8 cellular contexts compared by ENCODE assay signal in genomic region chr19:55005684-55006488, GRCh38. TPM values are rescaled to one million over a fixed set of nuclear protein-coding genes. Genes with fewer than 3 reads are reported as not detected.
A peak's percentile ranks its signal among the peaks of the same experiment; 100 is the strongest.
DNase-seq lines count a peak whose midpoint lies in the region; ATAC-seq and TF ChIP-seq lines count a peak whose summit lies in the region.

No MANE protein-coding gene starts in this region.

- in situ Hi-C loops in SK-MEL-5 (cut with HindIII; ENCODE audit: low pct_unique_long_range_greater_than_20kb, low sequenced_read_pairs), result no loop called here

- no peaks in the 10 kb centered on the region for H3K4me1 ChIP-seq in iPS-15b (ENCODE audit: control insufficient read depth, insufficient read depth, low read length)

- ATAC-seq in GM21717 (IDR thresholded peaks at IDR 0.05; ENCODE audit: unreplicated experiment), result no peak

- H3K27me3 ChIP-seq in iPS-15b (ENCODE audit: control insufficient read depth, insufficient read depth, low read length), result no peaks in the 10 kb centered on the region

- H3K36me3 ChIP-seq in iPS-15b (ENCODE audit: control insufficient read depth, insufficient read depth, low read length), result no peaks in the 10 kb centered on the region

- peak; percentile 60 for TF ChIP-seq POLR2A in GM18526 (IDR thresholded peaks at IDR 0.05; ENCODE audit: extremely low read depth, insufficient read length)

- no peaks in the 10 kb centered on the region for H3K9me3 ChIP-seq in iPS-15b (ENCODE audit: control insufficient read depth, insufficient read depth, low read length)

- H3K27ac Mint-ChIP-seq in IgD-negative memory B cell, result peak overlapping the region; percentile 74 to 99 (median 75)

- H3K9ac ChIP-seq in iPS-15b (ENCODE audit: low read depth, low read length), result peak overlapping the region; percentile 80

- peaks cover 17 to 41% (median 27%) of the 10 kb centered on the region in 3 donors for H3K9me3 Mint-ChIP-seq in IgD-negative memory B cell

- H3K4me3 ChIP-seq in iPS-15b (ENCODE audit: low read depth, low read length), result peak overlapping the region; percentile 83

- peaks cover 17% of the 10 kb centered on the region for H3K36me3 Mint-ChIP-seq in IgD-negative memory B cell

- peak overlapping the region; percentile 65 to 93 (median 88) for H3K4me3 Mint-ChIP-seq in IgD-negative memory B cell

- peaks cover 10% of the 10 kb centered on the region for H3K27me3 Mint-ChIP-seq in IgD-negative memory B cell

- DNase-seq in SK-MEL-5 (ENCODE audit: low read depth, low spot score) (peak; percentile 76), NCI-H1694 treated with DMSO at 0.1 percent for 48 hours (lab: John Stamatoyannopoulos, UW) (no peak)
- DNase-seq in activated naive CD4-positive, alpha-beta T cell treated with anti-CD3 and anti-CD28 coated beads, Interleukin-2, amount 50 U/mL, for 16 hours, result peak; percentile 28
- peak; percentile 3 to 14 for DNase-seq in stimulated activated CD4-positive, alpha-beta T cell treated with anti-CD3 and anti-CD28 coated beads, Interleukin-15, amount 100 ng/mL, for 48 hours (ENCODE audit: low read depth in 2 of 2)

- H3K4me1 Mint-ChIP-seq in IgD-negative memory B cell, result peaks cover 6 to 10% (median 9%) of the 10 kb centered on the region in 3 donors

RNA-seq across cellular contexts. Expression of gene GP6, which starts 32.2 kb away (rescaled TPM):
- 0.55 TPM for polyA plus RNA-seq in IgD-negative memory B cell
- total RNA-seq in SK-MEL-5 (2014; rRNA removed; shearing (Covaris generic)), result not detected in 2 replicates
- polyA plus RNA-seq in SK-MEL-5 (2015; cell fraction: cytosol; rRNA removed), result 0.24 TPM in 1 of 2 replicates, not detected in the other
- polyA plus RNA-seq in SK-MEL-5 (2015; cell fraction: nucleus; rRNA removed), result not detected in 2 replicates

RNA-seq across cellular contexts. Expression of gene NLRP2, which starts 39.7 kb away (rescaled TPM):
- polyA plus RNA-seq in IgD-negative memory B cell, result 6.7 TPM
- not detected in 2 replicates for total RNA-seq in SK-MEL-5 (2014; rRNA removed; shearing (Covaris generic))
- 0.05 TPM in 1 of 2 replicates, not detected in the other for polyA plus RNA-seq in SK-MEL-5 (2015; cell fraction: cytosol; rRNA removed)
- 1.0 TPM in 1 of 2 replicates, not detected in the other for polyA plus RNA-seq in SK-MEL-5 (2015; cell fraction: nucleus; rRNA removed)

RNA-seq across cellular contexts. Expression of gene RDH13, which starts 57.1 kb away (rescaled TPM):
- 18.7 TPM for polyA plus RNA-seq in IgD-negative memory B cell
- 18.1 and 20.7 TPM in 2 replicates for total RNA-seq in SK-MEL-5 (2014; rRNA removed; shearing (Covaris generic))
- polyA plus RNA-seq in SK-MEL-5 (2015; cell fraction: cytosol; rRNA removed), result 18.2 and 24.7 TPM in 2 replicates
- polyA plus RNA-seq in SK-MEL-5 (2015; cell fraction: nucleus; rRNA removed), result 44.7 and 49.7 TPM in 2 replicates

RNA-seq across cellular contexts. Expression of gene NLRP7, which starts 58.6 kb away (rescaled TPM):
- 1.4 TPM for polyA plus RNA-seq in IgD-negative memory B cell
- 0.08 and 0.13 TPM in 2 replicates for total RNA-seq in SK-MEL-5 (2014; rRNA removed; shearing (Covaris generic))
- polyA plus RNA-seq in SK-MEL-5 (2015; cell fraction: cytosol; rRNA removed), result not detected in 2 replicates
- polyA plus RNA-seq in SK-MEL-5 (2015; cell fraction: nucleus; rRNA removed), result not detected in 2 replicates
